Comparison of ENCODE assay signal across 24 cellular contexts in the genomic region with DNA sequence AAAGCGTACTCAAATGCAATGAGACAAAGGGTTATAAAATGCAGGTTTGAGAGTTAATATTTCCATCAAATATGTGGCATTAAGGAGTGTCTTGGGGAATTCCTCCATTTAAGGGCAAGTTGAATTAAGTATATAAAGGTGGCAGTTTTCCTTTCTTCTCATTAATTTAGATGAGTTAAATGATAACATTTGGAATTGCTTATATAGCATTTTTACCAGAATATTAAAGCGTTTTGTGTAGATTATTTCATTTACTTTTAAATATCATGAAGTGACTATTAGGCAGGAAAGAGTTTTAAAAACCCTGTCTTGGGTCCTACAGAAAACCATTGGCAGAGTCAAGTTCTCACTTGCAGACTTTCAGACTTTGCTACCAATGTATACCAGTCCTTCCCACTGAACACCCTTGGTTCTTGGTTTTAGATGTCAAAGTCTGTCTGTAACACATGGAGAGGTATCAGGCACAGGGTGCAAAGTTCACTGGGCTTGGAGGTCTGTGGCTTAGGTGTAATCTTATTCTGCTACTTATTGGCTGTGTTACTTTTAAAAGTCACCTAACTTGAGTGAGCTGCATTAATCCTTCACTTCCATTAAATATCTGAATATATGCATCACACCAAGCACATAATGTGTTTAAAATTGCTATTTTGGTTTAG. TPM values are rescaled to one million over a fixed set of nuclear protein-coding genes. Genes with fewer than 3 reads are reported as not detected.
"Had no signal": no experiment of that assay in that cellular context is flagged by ENCODE, and none has a peak within 500 bp of the region (broad histone marks: within the 10 kb centered on the region; RNA-seq: fewer than 3 reads in every experiment).

No MANE protein-coding gene starts in this region.

- H3K4me3 ChIP-seq: coronary artery, left lung, lung, sigmoid colon, skin epidermis, stomach, thoracic aorta had no signal

- H3K9me3 ChIP-seq: left lung, neutrophil, sigmoid colon, stomach, thoracic aorta had no signal

- DNase-seq: effector CD4-positive, alpha-beta T cell; foreskin melanocyte; head of caudate nucleus; hippocampal formation; kidney glomerular epithelial cell; left lung; mesendoderm; naive thymus-derived CD8-positive, alpha-beta T cell; posterior cingulate gyrus; sigmoid colon; stimulated activated CD4-positive, alpha-beta T cell treated with anti-CD3 and anti-CD28 coated beads, Interleukin-12 subunit alpha, Interleukin-12 subunit beta, amount 100 ng/mL, for 4 hours; stimulated activated naive CD4-positive, alpha-beta T cell; stomach; substantia nigra; trophoblast cell had no signal

- ATAC-seq: naive thymus-derived CD8-positive, alpha-beta T cell had no signal

- H3K27me3 ChIP-seq: left lung, sigmoid colon, stomach had no signal

- H3K9me3 Mint-ChIP-seq: naive thymus-derived CD8-positive, alpha-beta T cell had no signal

- H3K36me3 ChIP-seq: left lung, neutrophil, sigmoid colon, stomach, thoracic aorta had no signal

- H3K4me1 ChIP-seq: left lung, stomach had no signal

- H3K27ac ChIP-seq: coronary artery, left lung, neutrophil, sigmoid colon, skin epidermis, stomach, thoracic aorta had no signal

- H3K36me3 Mint-ChIP-seq: naive thymus-derived CD8-positive, alpha-beta T cell had no signal

- H3K4me1 Mint-ChIP-seq: naive thymus-derived CD8-positive, alpha-beta T cell had no signal

- H3K4me3 Mint-ChIP-seq: naive thymus-derived CD8-positive, alpha-beta T cell had no signal

- H3K27ac Mint-ChIP-seq: naive thymus-derived CD8-positive, alpha-beta T cell had no signal

RNA-seq across cellular contexts. Expression of a gene that starts 51.0 kb away (rescaled TPM):
- total RNA-seq: chondrocyte; dermis microvascular lymphatic vessel endothelial cell; naive thymus-derived CD8-positive, alpha-beta T cell; osteoblast; sigmoid colon had no signal
- polyA plus RNA-seq: naive thymus-derived CD8-positive, alpha-beta T cell had no signal

RNA-seq across cellular contexts. Expression of a gene that starts 59.5 kb away (rescaled TPM):
- polyA plus RNA-seq: naive thymus-derived CD8-positive, alpha-beta T cell; neural cell had no signal
